8 cellular contexts compared by ENCODE assay signal in genomic region chr11:60952742-60953170, GRCh38. TPM values are rescaled to one million over a fixed set of nuclear protein-coding genes. Genes with fewer than 3 reads are reported as not detected.
DNase-seq lines count a peak whose midpoint lies in the region; ATAC-seq and TF ChIP-seq lines count a peak whose summit lies in the region.

No MANE protein-coding gene starts in this region.

- H3K9me3 Mint-ChIP-seq in T-cell: no peaks in the 10 kb centered on the region
- no peaks in the 10 kb centered on the region for H3K9me3 Mint-ChIP-seq in stimulated activated naive B cell treated with anti-CD40 and anti-IgM and Interleukin-4, amounts not matched to agents 10 μg/mL and 1 μg/mL and 100 μg/mL, for 72 hours

- peaks cover 18 to 35% (median 22%) of the 10 kb centered on the region in 3 donors for H3K4me1 Mint-ChIP-seq in T-cell
- peaks cover 39 to 65% of the 10 kb centered on the region in 2 donors for H3K4me1 Mint-ChIP-seq in stimulated activated naive B cell treated with anti-CD40 and anti-IgM and Interleukin-4, amounts not matched to agents 10 μg/mL and 1 μg/mL and 100 μg/mL, for 72 hours

- H3K27me3 ChIP-seq in iPS-15b (ENCODE audit: control insufficient read depth, insufficient read depth, low read length): peaks cover 20% of the 10 kb centered on the region

- TF ChIP-seq POLR2A in GM19099 (IDR thresholded peaks at IDR 0.05; ENCODE audit: extremely low read depth, insufficient read length, low read depth): peak; percentile 43

- peaks cover 5% of the 10 kb centered on the region for H3K4me1 ChIP-seq in iPS-15b (ENCODE audit: control insufficient read depth, insufficient read depth, low read length)

- peak overlapping the region; percentile 56 for H3K4me3 ChIP-seq in iPS-15b (ENCODE audit: low read depth, low read length)

- POLR2A ChIA-PET in T-cell (lab: Charles Lee): no interaction called here

- peak overlapping the region; percentile 91 to 94 for H3K27ac Mint-ChIP-seq in T-cell
- H3K27ac Mint-ChIP-seq in stimulated activated naive B cell treated with anti-CD40 and anti-IgM and Interleukin-4, amounts not matched to agents 10 μg/mL and 1 μg/mL and 100 μg/mL, for 72 hours: peak overlapping the region; percentile 98

- H3K27me3 Mint-ChIP-seq in T-cell: peaks cover 0 to 15% of the 10 kb centered on the region in 2 donors
- no peaks in the 10 kb centered on the region for H3K27me3 Mint-ChIP-seq in stimulated activated naive B cell treated with anti-CD40 and anti-IgM and Interleukin-4, amounts not matched to agents 10 μg/mL and 1 μg/mL and 100 μg/mL, for 72 hours

- no peak for DNase-seq in T-cell
- no peak for DNase-seq in stimulated activated naive B cell treated with anti-CD40 and anti-IgM and Interleukin-4, amounts not matched to agents 10 μg/mL and 1 μg/mL and 100 μg/mL, for 72 hours
- no peak for DNase-seq in 8988T
- DNase-seq in C1 segment of cervical spinal cord (lab: John Stamatoyannopoulos, UW): no peak

- no peaks in the 10 kb centered on the region for H3K36me3 ChIP-seq in iPS-15b (ENCODE audit: control insufficient read depth, insufficient read depth, low read length)

- H3K9ac ChIP-seq in iPS-15b (ENCODE audit: low read depth, low read length): peak overlapping the region; percentile 41

- no peaks in the 10 kb centered on the region for H3K36me3 Mint-ChIP-seq in T-cell
- H3K36me3 Mint-ChIP-seq in stimulated activated naive B cell treated with anti-CD40 and anti-IgM and Interleukin-4, amounts not matched to agents 10 μg/mL and 1 μg/mL and 100 μg/mL, for 72 hours: peaks cover 10 to 15% of the 10 kb centered on the region in 2 donors

- no peaks in the 10 kb centered on the region for H3K9me3 ChIP-seq in iPS-15b (ENCODE audit: control insufficient read depth, insufficient read depth, low read length)

- ATAC-seq in T-cell (replicated peaks in 1 of 4) (no peak), GM18858 (IDR thresholded peaks at IDR 0.05; ENCODE audit: unreplicated experiment) (no peak), GM21390 (IDR thresholded peaks at IDR 0.05; ENCODE audit: unreplicated experiment) (no peak)
- ATAC-seq in stimulated activated naive B cell treated with anti-CD40 and anti-IgM and Interleukin-4, amounts not matched to agents 10 μg/mL and 1 μg/mL and 100 μg/mL, for 72 hours (replicated peaks): no peak

- CTCF ChIA-PET in T-cell (lab: Charles Lee): no interaction called here

- peak overlapping the region; percentile 82 to 86 (median 84) for H3K4me3 Mint-ChIP-seq in T-cell
- peak overlapping the region; percentile 94 to 98 for H3K4me3 Mint-ChIP-seq in stimulated activated naive B cell treated with anti-CD40 and anti-IgM and Interleukin-4, amounts not matched to agents 10 μg/mL and 1 μg/mL and 100 μg/mL, for 72 hours

RNA-seq across cellular contexts. Expression of gene SLC15A3, which starts 0.8 kb away (rescaled TPM):
- 10 to 100 TPM in 1 of 5 donors, 1 to 10 TPM in 4; 5.4 to 12.2 (median 6.7) TPM for total RNA-seq in T-cell

RNA-seq across cellular contexts. Expression of gene CD6, which starts 18.7 kb away (rescaled TPM):
- total RNA-seq in T-cell: 100 to 1,000 TPM; 413 to 594 (median 495) TPM

RNA-seq across cellular contexts. Expression of gene TMEM132A, which starts 28.5 kb away (rescaled TPM):
- 1 to 10 TPM in 2 of 5 donors, under 1 TPM in 1, not detected in 2; 0.23 to 1.6 (median 1.2) TPM for total RNA-seq in T-cell

RNA-seq across cellular contexts. Expression of gene TMEM109, which starts 38.8 kb away (rescaled TPM):
- 10 to 100 TPM; 55.6 to 82.1 (median 71.8) TPM for total RNA-seq in T-cell

RNA-seq across cellular contexts. Expression of gene PRPF19, which starts 46.4 kb away (rescaled TPM):
- 100 to 1,000 TPM in 2 of 5 donors, 10 to 100 TPM in 3; 81.7 to 106 (median 96.9) TPM for total RNA-seq in T-cell
